In genomic region chr2:228720895-228721294, GRCh38 we compare ENCODE assay signal across 2 cellular contexts.
TF ChIP-seq lines count a peak whose summit lies in the region.

No MANE protein-coding gene starts in this region.

TF ChIP-seq in GM23338, 12 proteins besides CTCF, POLR2A, EP300 and RAD21:
- TF ChIP-seq JUNB (IDR thresholded peaks at IDR 0.05; ENCODE audit: unreplicated experiment) (no peak), EZH2 (IDR thresholded peaks at IDR 0.05; ENCODE audit: low read depth, unreplicated experiment) (no peak), ZNF114 (CRISPR knock-in tag; IDR thresholded peaks at IDR 0.05) (no peak), STAT1 (IDR thresholded peaks at IDR 0.05; ENCODE audit: unreplicated experiment) (no peak)
TF ChIP-seq in GM23338: peak in this region for 0.

TF ChIP-seq in GM12878, 131 proteins besides CTCF, POLR2A, EP300 and RAD21:
- TF ChIP-seq ASH2L (IDR thresholded peaks at IDR 0.05; ENCODE audit: borderline replicate concordance, low read depth) (no peak), TBL1XR1 (IDR thresholded peaks at IDR 0.05; ENCODE audit: low read depth, low read length) (no peak), WRNIP1 (IDR thresholded peaks at IDR 0.05; ENCODE audit: borderline replicate concordance, low read depth, low read length) (no peak), SP1 (IDR thresholded peaks at IDR 0.05; ENCODE audit: low read depth, low read length) (no peak), LARP7 (IDR thresholded peaks at IDR 0.05) (no peak), CEBPZ (IDR thresholded peaks at IDR 0.05; ENCODE audit: low read depth, low read length) (no peak), HDAC2 (IDR thresholded peaks at IDR 0.05) (no peak), CREB1 (IDR thresholded peaks at IDR 0.05; ENCODE audit: low read depth) (no peak)
